In the genomic region with DNA sequence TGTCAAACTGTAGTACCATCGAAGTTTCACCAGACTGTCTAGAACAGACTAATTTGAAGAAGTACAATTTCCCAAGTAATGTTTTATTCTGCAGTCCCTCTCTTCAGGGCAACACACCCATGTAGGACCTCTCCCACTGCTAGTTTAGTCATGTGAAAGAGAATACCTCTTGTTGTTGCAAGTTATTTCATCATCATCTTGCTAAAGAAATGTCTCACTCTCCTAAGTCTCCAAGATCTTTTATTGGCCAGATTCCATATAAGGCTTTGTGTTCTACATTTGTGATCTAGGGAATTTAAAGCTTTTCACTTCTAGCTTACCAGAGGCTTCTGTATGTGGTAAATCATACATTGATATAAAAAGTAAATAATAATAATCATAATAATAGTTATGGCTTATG, we compare ENCODE assay signal across 22 cellular contexts.
DNase-seq lines count a peak whose midpoint lies in the region; ATAC-seq and TF ChIP-seq lines count a peak whose summit lies in the region.
"Had no signal": no experiment of that assay in that cellular context is flagged by ENCODE, and none has a peak within 500 bp of the region (broad histone marks: within the 10 kb centered on the region; RNA-seq: fewer than 3 reads in every experiment).

No MANE protein-coding gene starts in this region.

- TF ChIP-seq RAD21 in HCT116 (IDR thresholded peaks at IDR 0.05; ENCODE audit: low read depth), result no peak

- H4K20me1 ChIP-seq in HCT116 (ENCODE audit: insufficient read depth), result no peaks in the 10 kb centered on the region

- H3K4me2 ChIP-seq in HCT116 (ENCODE audit: low read length), result no peak overlapping the region
- H3K4me2 ChIP-seq: KMS-11 had no signal

- H3K27ac ChIP-seq in HCT116 (ENCODE audit: low read depth, low read length) (no peak overlapping the region), RWPE2 (ENCODE audit: poor library complexity, severe bottlenecking) (no peak overlapping the region)
- H3K27ac ChIP-seq: HL-60, KMS-11, prostate gland, tibial artery had no signal

- no peak overlapping the region for H3K9ac ChIP-seq in HCT116 (ENCODE audit: low read length)
- H3K9ac ChIP-seq: KMS-11 had no signal

- H3K79me2 ChIP-seq in HCT116 (ENCODE audit: insufficient read depth, low read length), result no peaks in the 10 kb centered on the region

- ATAC-seq in HCT116 (no peak), RWPE2 (ENCODE audit: low read depth) (peak; percentile 82)
- ATAC-seq: activated CD8-positive, alpha-beta T cell treated with anti-CD3 and anti-CD28 coated beads, Interleukin-2, amount 10 ng/mL, durations not matched to agents 7 days and 5 days; activated T-cell treated with anti-CD3 and anti-CD28 coated beads, Interleukin-2, amount 50 U/mL, for 72 hours; naive thymus-derived CD8-positive, alpha-beta T cell; Right ventricle myocardium inferior; stimulated activated naive B cell treated with anti-CD40 and anti-IgM and Interleukin-4, amounts not matched to agents 10 μg/mL and 1 μg/mL and 100 μg/mL, for 72 hours had no signal

- RAD21 ChIA-PET in HCT116 (lab: Charles Lee; ENCODE audit: low non-redundant PET in 1 of 2, low total read pairs in 2 of 2, uncharacterized antibody in 2 of 2, unreplicated experiment in 2 of 2), result no interaction called here

- peak; percentile 33 for DNase-seq in HCT116 (ENCODE audit: low read depth, low spot score)
- DNase-seq in RWPE2 (ENCODE audit: low spot score), result no peak
- peak; percentile 65 for DNase-seq in fibroblast of gingiva (ENCODE audit: low read depth)
- DNase-seq in skeletal muscle cell (ENCODE audit: low read depth), result peak; percentile 76
- no peak for DNase-seq in ureter (ENCODE audit: low spot score)
- DNase-seq in glomerular visceral epithelial cell (ENCODE audit: extremely low spot score), result no peak
- DNase-seq in NCI-H345 (lab: John Stamatoyannopoulos, UW), result no peak
- DNase-seq: activated CD8-positive, alpha-beta T cell treated with anti-CD3 and anti-CD28 coated beads, Interleukin-2, amount 10 ng/mL, durations not matched to agents 7 days and 5 days; activated naive CD8-positive, alpha-beta T cell treated with anti-CD3 and anti-CD28 coated beads for 36 hours; activated T-cell treated with anti-CD3 and anti-CD28 coated beads, Interleukin-2, amount 50 U/mL, for 72 hours; C1 segment of cervical spinal cord; effector CD4-positive, alpha-beta T cell; naive thymus-derived CD8-positive, alpha-beta T cell; NCI-H1417; NK-92 treated with Interleukin-12 subunit alpha and Interleukin-12 subunit beta, amount 100 ng/mL, for 24 hours; stimulated activated naive B cell treated with anti-CD40 and anti-IgM and Interleukin-4, amounts not matched to agents 10 μg/mL and 1 μg/mL and 100 μg/mL, for 72 hours; tibial artery had no signal

- no peaks in the 10 kb centered on the region for H3K27me3 ChIP-seq in HCT116 (ENCODE audit: insufficient read depth, low read length)
- H3K27me3 ChIP-seq in RWPE2 (ENCODE audit: insufficient read depth, poor library complexity, severe bottlenecking), result no peaks in the 10 kb centered on the region
- H3K27me3 ChIP-seq: tibial artery had no signal

- no peak overlapping the region for H3K4me3 ChIP-seq in HCT116 (replicated peaks in 1 of 2; ENCODE audit: low read depth in 1 of 2, low read length in 2 of 2)
- H3K4me3 ChIP-seq in RWPE2 (ENCODE audit: severe bottlenecking), result no peak overlapping the region
- H3K4me3 ChIP-seq in skeletal muscle cell (ENCODE audit: low read depth, low read length), result no peak overlapping the region
- H3K4me3 ChIP-seq: lung, prostate gland, tibial artery had no signal

- H3K36me3 ChIP-seq in HCT116 (ENCODE audit: control insufficient read depth in 1 of 2, insufficient read depth in 2 of 2, low read length in 2 of 2) (no peaks in the 10 kb centered on the region), RWPE2 (ENCODE audit: low read depth) (no peaks in the 10 kb centered on the region)
- H3K36me3 ChIP-seq: prostate gland, tibial artery had no signal

- POLR2A ChIA-PET in HCT116 (lab: Charles Lee), result interaction anchor here (0.7 kb wide), 1 partner anchor 9 kb away, joined by 3 read pairs; no protein-coding TSS in a partner anchor

- TF ChIP-seq POLR2A in HCT116 (IDR thresholded peaks at IDR 0.05; ENCODE audit: borderline replicate concordance, extremely low read depth, insufficient read depth, insufficient read length), result no peak

- H3K4me1 ChIP-seq in HCT116 (ENCODE audit: control insufficient read depth in 1 of 2, insufficient read depth in 2 of 2, low read length in 2 of 2) (no peaks in the 10 kb centered on the region), RWPE2 (ENCODE audit: insufficient read depth, poor library complexity, severe bottlenecking) (no peaks in the 10 kb centered on the region)
- H3K4me1 ChIP-seq: prostate gland, tibial artery had no signal

- BruUV-seq in HCT116 (replicated peaks; lab: Mats Ljungman, UMichigan), result no TSS peak

- no peak overlapping the region for H2AFZ ChIP-seq in HCT116 (ENCODE audit: low read depth, low read length, poor library complexity, severe bottlenecking)

- no peaks in the 10 kb centered on the region for H3K9me3 ChIP-seq in HCT116 (ENCODE audit: control insufficient read depth in 1 of 2, insufficient read depth in 1 of 2, low read depth in 1 of 2, low read length in 2 of 2)
- no peaks in the 10 kb centered on the region for H3K9me3 ChIP-seq in RWPE2 (ENCODE audit: severe bottlenecking)
- H3K9me3 ChIP-seq: prostate gland, tibial artery had no signal

- CTCF ChIA-PET in HCT116 (lab: Charles Lee), result interaction anchor here (2.8 kb wide), 1 partner anchor 9 kb away, joined by 22 read pairs; no protein-coding TSS in a partner anchor

- TF ChIP-seq CTCF in HCT116 (IDR thresholded peaks at IDR 0.05 in 2 of 3, conservative IDR thresholded peaks at IDR 0.05 in 1 of 3; ENCODE audit: borderline replicate concordance in 1 of 3, insufficient read depth in 1 of 3, low read depth in 2 of 3, low read length in 2 of 3) (no peak), RWPE2 (IDR thresholded peaks at IDR 0.05; ENCODE audit: poor library complexity, severe bottlenecking) (no peak)

- intact Hi-C loops in HCT116 (cut with micrococcal nuclease), result no loop called here

- no peaks in the 10 kb centered on the region for H3K9me2 ChIP-seq in HCT116 (ENCODE audit: insufficient read depth)

TF ChIP-seq in HCT116, 20 proteins besides CTCF, POLR2A, EP300 and RAD21 (continues in another document):
- TF ChIP-seq EGR1 (IDR thresholded peaks at IDR 0.05; ENCODE audit: low read depth) (no peak), ZFX (IDR thresholded peaks at IDR 0.05) (no peak), SP1 (IDR thresholded peaks at IDR 0.05; ENCODE audit: low read depth) (no peak; the same call in 1 of the 2 replicates), ZNF274 (IDR thresholded peaks at IDR 0.05; ENCODE audit: low read depth, low read length) (no peak), EZH2 (IDR thresholded peaks at IDR 0.05) (no peak), SIN3A (IDR thresholded peaks at IDR 0.05; ENCODE audit: low read depth) (no peak), CEBPB (IDR thresholded peaks at IDR 0.05; ENCODE audit: low read depth) (peak; percentile 96)
- TF ChIP-seq, protein P1, sequence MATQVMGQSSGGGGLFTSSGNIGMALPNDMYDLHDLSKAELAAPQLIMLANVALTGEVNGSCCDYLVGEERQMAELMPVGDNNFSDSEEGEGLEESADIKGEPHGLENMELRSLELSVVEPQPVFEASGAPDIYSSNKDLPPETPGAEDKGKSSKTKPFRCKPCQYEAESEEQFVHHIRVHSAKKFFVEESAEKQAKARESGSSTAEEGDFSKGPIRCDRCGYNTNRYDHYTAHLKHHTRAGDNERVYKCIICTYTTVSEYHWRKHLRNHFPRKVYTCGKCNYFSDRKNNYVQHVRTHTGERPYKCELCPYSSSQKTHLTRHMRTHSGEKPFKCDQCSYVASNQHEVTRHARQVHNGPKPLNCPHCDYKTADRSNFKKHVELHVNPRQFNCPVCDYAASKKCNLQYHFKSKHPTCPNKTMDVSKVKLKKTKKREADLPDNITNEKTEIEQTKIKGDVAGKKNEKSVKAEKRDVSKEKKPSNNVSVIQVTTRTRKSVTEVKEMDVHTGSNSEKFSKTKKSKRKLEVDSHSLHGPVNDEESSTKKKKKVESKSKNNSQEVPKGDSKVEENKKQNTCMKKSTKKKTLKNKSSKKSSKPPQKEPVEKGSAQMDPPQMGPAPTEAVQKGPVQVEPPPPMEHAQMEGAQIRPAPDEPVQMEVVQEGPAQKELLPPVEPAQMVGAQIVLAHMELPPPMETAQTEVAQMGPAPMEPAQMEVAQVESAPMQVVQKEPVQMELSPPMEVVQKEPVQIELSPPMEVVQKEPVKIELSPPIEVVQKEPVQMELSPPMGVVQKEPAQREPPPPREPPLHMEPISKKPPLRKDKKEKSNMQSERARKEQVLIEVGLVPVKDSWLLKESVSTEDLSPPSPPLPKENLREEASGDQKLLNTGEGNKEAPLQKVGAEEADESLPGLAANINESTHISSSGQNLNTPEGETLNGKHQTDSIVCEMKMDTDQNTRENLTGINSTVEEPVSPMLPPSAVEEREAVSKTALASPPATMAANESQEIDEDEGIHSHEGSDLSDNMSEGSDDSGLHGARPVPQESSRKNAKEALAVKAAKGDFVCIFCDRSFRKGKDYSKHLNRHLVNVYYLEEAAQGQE (IDR thresholded peaks at IDR 0.05; ENCODE audit: low read depth), result no peak
- TF ChIP-seq, protein P2, sequence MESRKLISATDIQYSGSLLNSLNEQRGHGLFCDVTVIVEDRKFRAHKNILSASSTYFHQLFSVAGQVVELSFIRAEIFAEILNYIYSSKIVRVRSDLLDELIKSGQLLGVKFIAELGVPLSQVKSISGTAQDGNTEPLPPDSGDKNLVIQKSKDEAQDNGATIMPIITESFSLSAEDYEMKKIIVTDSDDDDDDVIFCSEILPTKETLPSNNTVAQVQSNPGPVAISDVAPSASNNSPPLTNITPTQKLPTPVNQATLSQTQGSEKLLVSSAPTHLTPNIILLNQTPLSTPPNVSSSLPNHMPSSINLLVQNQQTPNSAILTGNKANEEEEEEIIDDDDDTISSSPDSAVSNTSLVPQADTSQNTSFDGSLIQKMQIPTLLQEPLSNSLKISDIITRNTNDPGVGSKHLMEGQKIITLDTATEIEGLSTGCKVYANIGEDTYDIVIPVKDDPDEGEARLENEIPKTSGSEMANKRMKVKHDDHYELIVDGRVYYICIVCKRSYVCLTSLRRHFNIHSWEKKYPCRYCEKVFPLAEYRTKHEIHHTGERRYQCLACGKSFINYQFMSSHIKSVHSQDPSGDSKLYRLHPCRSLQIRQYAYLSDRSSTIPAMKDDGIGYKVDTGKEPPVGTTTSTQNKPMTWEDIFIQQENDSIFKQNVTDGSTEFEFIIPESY (IDR thresholded peaks at IDR 0.05; ENCODE audit: extremely low read depth, insufficient replicate concordance, low read length), result no peak
- TF ChIP-seq, protein P3, sequence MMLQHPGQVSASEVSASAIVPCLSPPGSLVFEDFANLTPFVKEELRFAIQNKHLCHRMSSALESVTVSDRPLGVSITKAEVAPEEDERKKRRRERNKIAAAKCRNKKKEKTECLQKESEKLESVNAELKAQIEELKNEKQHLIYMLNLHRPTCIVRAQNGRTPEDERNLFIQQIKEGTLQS (IDR thresholded peaks at IDR 0.05), result peak; percentile 65
- TF ChIP-seq, protein P4, sequence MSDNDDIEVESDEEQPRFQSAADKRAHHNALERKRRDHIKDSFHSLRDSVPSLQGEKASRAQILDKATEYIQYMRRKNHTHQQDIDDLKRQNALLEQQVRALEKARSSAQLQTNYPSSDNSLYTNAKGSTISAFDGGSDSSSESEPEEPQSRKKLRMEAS (IDR thresholded peaks at IDR 0.05), result no peak

Comparison
In these comparisons a context has a peak if more than half of its experiments do, and no peak if none do; other contexts are left out.
1. DNase-seq: peak in HCT116 (single experiment), fibroblast of gingiva (single experiment) and skeletal muscle cell (single experiment); none in RWPE2 (single experiment), ureter (single experiment), glomerular visceral epithelial cell (single experiment) and NCI-H345 (single experiment).